In the genomic region with DNA sequence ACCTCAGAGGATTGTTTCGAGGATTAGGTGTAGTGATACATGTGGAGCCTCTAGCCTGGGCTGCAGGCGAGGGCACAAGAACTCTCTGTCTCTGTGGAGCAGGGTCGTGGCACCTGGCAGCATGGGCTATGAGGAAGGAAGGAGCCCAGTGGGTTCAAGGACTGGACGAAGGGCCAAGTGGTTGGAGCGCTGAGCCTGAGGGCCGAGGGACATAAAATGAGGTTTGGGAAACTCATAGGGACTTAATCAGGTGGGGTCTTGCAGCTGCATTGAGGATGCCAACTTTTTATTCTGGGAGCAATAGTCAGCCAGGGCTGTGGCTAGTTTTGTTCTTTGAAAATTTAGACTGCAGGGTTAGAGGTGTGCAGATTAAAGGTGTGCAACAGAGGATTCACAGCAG, we compare ENCODE assay signal across 3 cellular contexts.
"Had no signal": no experiment of that assay in that cellular context is flagged by ENCODE, and none has a peak within 500 bp of the region (broad histone marks: within the 10 kb centered on the region; RNA-seq: fewer than 3 reads in every experiment).

No MANE protein-coding gene starts in this region.

- H3K4me3 ChIP-seq: GM12878 had no signal

- DNase-seq: GDM1, GF-D8 had no signal

- ATAC-seq: GM12878 had no signal
